Comparison of ENCODE assay signal across 20 cellular contexts in the genomic region with DNA sequence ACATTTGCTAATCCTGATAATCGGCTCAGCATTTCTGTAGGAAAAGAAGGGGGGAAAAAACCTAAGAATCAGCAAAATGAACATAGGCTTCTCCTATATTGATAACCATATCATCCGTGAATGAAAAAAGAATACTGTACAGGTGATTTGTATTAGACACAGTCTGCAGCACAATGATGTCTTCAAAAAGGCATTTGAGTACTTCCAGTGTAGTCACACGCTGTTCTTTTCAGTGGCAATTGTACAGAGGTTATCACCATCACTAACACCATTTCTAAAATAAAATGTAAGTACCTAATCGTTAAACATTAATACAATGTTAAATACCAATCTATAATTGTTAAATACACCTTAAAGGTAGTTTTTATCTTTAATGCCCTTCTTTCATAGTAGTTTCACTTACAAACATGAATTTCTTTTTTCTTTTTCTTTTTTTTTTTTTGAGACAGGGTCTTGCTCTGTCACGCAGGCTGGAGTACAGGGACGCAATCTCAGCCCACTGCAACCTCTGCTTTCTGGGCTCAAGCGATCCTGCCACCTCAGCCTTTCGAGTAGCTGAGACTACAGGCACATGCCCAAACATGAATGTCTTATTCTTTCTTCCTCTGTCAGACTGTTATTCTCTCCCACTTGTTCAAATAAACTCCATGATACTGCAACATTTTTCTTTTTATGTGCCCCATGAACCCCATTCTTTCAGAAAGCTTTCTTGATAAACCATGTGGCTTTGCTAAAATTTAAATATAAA. TPM values are rescaled to one million over a fixed set of nuclear protein-coding genes. Genes with fewer than 3 reads are reported as not detected.
DNase-seq lines count a peak whose midpoint lies in the region; ATAC-seq, FAIRE-seq and TF ChIP-seq lines count a peak whose summit lies in the region.
"Had no signal": no experiment of that assay in that cellular context is flagged by ENCODE, and none has a peak within 500 bp of the region (broad histone marks: within the 10 kb centered on the region; RNA-seq: fewer than 3 reads in every experiment).

No MANE protein-coding gene starts in this region.

- peaks cover 9% of the 10 kb centered on the region for H4K20me1 ChIP-seq in astrocyte (ENCODE audit: insufficient read depth, low read length)

- no peak overlapping the region for H3K23ac ChIP-seq in trophoblast cell (ENCODE audit: low read length)

- H3K27me3 Mint-ChIP-seq in astrocyte (ENCODE audit: low read depth, unreplicated experiment) (no peaks in the 10 kb centered on the region), T-helper 17 cell (no peaks in the 10 kb centered on the region)
- H3K27me3 Mint-ChIP-seq: activated CD4-positive, alpha-beta T cell treated with anti-CD3 and anti-CD28 coated beads for 36 hours; activated CD8-positive, alpha-beta memory T cell treated with anti-CD3 and anti-CD28 coated beads, Interleukin-2, amount 10 ng/mL, durations not matched to agents 7 days and 5 days; activated T-helper 17 cell treated with anti-CD3 and anti-CD28 coated beads, Interleukin-2, amount 50 U/mL, for 72 hours; stimulated activated naive CD8-positive, alpha-beta T cell treated with anti-CD3 and anti-CD28 coated beads, Interleukin-15, Interleukin-2, amounts not matched to agents 100 ng/mL and 50 ng/mL, for 24 hours had no signal

- H3K36me3 ChIP-seq in HEK293 (ENCODE audit: control insufficient read depth in 2 of 2, insufficient read depth in 1 of 2, low read length in 2 of 2) (peaks cover 10 to 33% of the 10 kb centered on the region in 2 experiments), astrocyte (ENCODE audit: insufficient read depth, low read length) (peaks cover 25% of the 10 kb centered on the region), heart left ventricle (peaks cover 0 to 41% (median 34%) of the 10 kb centered on the region in 9 donors), trophoblast cell (ENCODE audit: control insufficient read depth in 1 of 2, insufficient read depth in 2 of 2, low read length in 2 of 2) (peaks cover 2 to 6% of the 10 kb centered on the region in 2 experiments)

- intact Hi-C loops in heart left ventricle (cut with DNase I), result no loop called here

- no peak overlapping the region for H3K27ac ChIP-seq in HEK293 (ENCODE audit: extremely low read depth, low read depth, low read length)
- H3K27ac ChIP-seq in astrocyte (ENCODE audit: low read depth, low read length), result no peak overlapping the region
- peak overlapping the region in 7 of 12 donors; percentile 1 to 40 (median 22) for H3K27ac ChIP-seq in heart left ventricle
- H3K27ac ChIP-seq in trophoblast cell (ENCODE audit: low read depth, low read length), result no peak overlapping the region
- H3K27ac ChIP-seq: right lobe of liver had no signal

- H3K9me3 Mint-ChIP-seq in astrocyte (ENCODE audit: unreplicated experiment), result no peaks in the 10 kb centered on the region
- H3K9me3 Mint-ChIP-seq: activated T-helper 17 cell treated with anti-CD3 and anti-CD28 coated beads, Interleukin-2, amount 50 U/mL, for 72 hours; stimulated activated naive CD8-positive, alpha-beta T cell treated with anti-CD3 and anti-CD28 coated beads, Interleukin-15, Interleukin-2, amounts not matched to agents 100 ng/mL and 50 ng/mL, for 24 hours had no signal

- H3K4ac ChIP-seq in trophoblast cell (ENCODE audit: low read depth, low read length), result no peak overlapping the region

- H2AFZ ChIP-seq in astrocyte (ENCODE audit: low read depth, low read length) (no peak overlapping the region), trophoblast cell (ENCODE audit: insufficient read depth, low read length, poor library complexity) (no peak overlapping the region)

- peaks cover 4% of the 10 kb centered on the region for H3K36me3 Mint-ChIP-seq in astrocyte (ENCODE audit: low read depth, unreplicated experiment)
- peaks cover 6% of the 10 kb centered on the region for H3K36me3 Mint-ChIP-seq in T-helper 17 cell (ENCODE audit: low read depth)

- FAIRE-seq in astrocyte (lab: Jason Lieb, UNC), result no peak
- FAIRE-seq: HTR-8/SVneo had no signal

- no peak for TF ChIP-seq POLR2A in heart left ventricle (IDR thresholded peaks at IDR 0.05)

- CTCF ChIA-PET in HEK293 (lab: Yijun Ruan, JAX), result no interaction called here

- no peak overlapping the region for H2BK12ac ChIP-seq in trophoblast cell (ENCODE audit: low read length)

- H3K9ac ChIP-seq in astrocyte (ENCODE audit: low read length), result no peak overlapping the region
- H3K9ac ChIP-seq in trophoblast cell (ENCODE audit: low read length), result no peak overlapping the region
- H3K9ac ChIP-seq: SK-N-SH had no signal

- H3K4me2 ChIP-seq in astrocyte (ENCODE audit: low read length) (no peak overlapping the region), trophoblast cell (ENCODE audit: low read length) (no peak overlapping the region)
- H3K4me2 ChIP-seq: SK-N-SH had no signal

- H3K4me1 Mint-ChIP-seq in astrocyte (ENCODE audit: low read depth, unreplicated experiment) (peaks cover 38% of the 10 kb centered on the region), T-helper 17 cell (peaks cover 11% of the 10 kb centered on the region)

- no peak overlapping the region for H4K8ac ChIP-seq in trophoblast cell (ENCODE audit: low read depth, low read length)

- 53 to 67% (median 63%) methylated on average over 8 of the region's 8 CpGs for WGBS in heart left ventricle, 4 donors
- WGBS in trophoblast cell (ENCODE audit: extremely low coverage, insufficient coverage, insufficient read length), result no CpG with 5 or more reads among the region's 8 CpGs

- DNase-seq in astrocyte (ENCODE audit: low read depth) (peak; percentile 54), heart left ventricle (no peak), trophoblast cell (no peak), T-helper 17 cell (no peak)
- DNase-seq: activated CD4-positive, alpha-beta T cell treated with anti-CD3 and anti-CD28 coated beads for 36 hours; activated CD8-positive, alpha-beta memory T cell treated with anti-CD3 and anti-CD28 coated beads, Interleukin-2, amount 10 ng/mL, durations not matched to agents 7 days and 5 days; cerebellar nuclear complex; foreskin fibroblast; NCI-H1417; NCI-H2171 treated with DMSO at 0.1 percent for 48 hours; NCI-H748 treated with DMSO at 0.1 percent for 48 hours; PC-3; right lobe of liver; SK-N-SH had no signal

- H2BK120ac ChIP-seq in trophoblast cell (ENCODE audit: insufficient read depth, low read length, poor library complexity), result no peak overlapping the region

- ATAC-seq in heart left ventricle (peak; percentile 66 to 92 (median 82)), T-helper 17 cell (no peak), GM19035 (IDR thresholded peaks at IDR 0.05; ENCODE audit: unreplicated experiment) (no peak), GM21786 (IDR thresholded peaks at IDR 0.05; ENCODE audit: unreplicated experiment) (no peak)
- ATAC-seq: activated CD4-positive, alpha-beta T cell treated with anti-CD3 and anti-CD28 coated beads for 36 hours; activated CD8-positive, alpha-beta memory T cell treated with anti-CD3 and anti-CD28 coated beads, Interleukin-2, amount 10 ng/mL, durations not matched to agents 7 days and 5 days; activated T-helper 17 cell treated with anti-CD3 and anti-CD28 coated beads, Interleukin-2, amount 50 U/mL, for 72 hours; PC-3; right lobe of liver had no signal

- no peak overlapping the region for H2AK5ac ChIP-seq in trophoblast cell (ENCODE audit: low read length)

- no peak for TF ChIP-seq CTCF in HEK293 (tag by site-specific recombination; IDR thresholded peaks at IDR 0.05)
- no peak for TF ChIP-seq CTCF in astrocyte (IDR thresholded peaks at IDR 0.05; ENCODE audit: insufficient read depth, low read depth, low read length)
- no peak for TF ChIP-seq CTCF in heart left ventricle (IDR thresholded peaks at IDR 0.05)

- H3K79me1 ChIP-seq in trophoblast cell (ENCODE audit: low read length), result no peaks in the 10 kb centered on the region

- no peaks in the 10 kb centered on the region for H3K27me3 ChIP-seq in astrocyte (ENCODE audit: insufficient read depth, low read length)
- H3K27me3 ChIP-seq in heart left ventricle, result no peaks in the 10 kb centered on the region
- H3K27me3 ChIP-seq in trophoblast cell (ENCODE audit: insufficient read depth, low read length), result no peaks in the 10 kb centered on the region
- H3K27me3 ChIP-seq: right lobe of liver had no signal

- no peak overlapping the region for H4K12ac ChIP-seq in trophoblast cell (ENCODE audit: low read depth, low read length)

- H3K4me3 ChIP-seq in HEK293 (ENCODE audit: low read depth, low read length) (no peak overlapping the region), astrocyte (ENCODE audit: insufficient read depth, low read depth, low read length) (no peak overlapping the region), heart left ventricle (peak overlapping the region in 1 of 12 donors; percentile 10), trophoblast cell (ENCODE audit: low read depth, low read length) (no peak overlapping the region)
- H3K4me3 ChIP-seq: right lobe of liver had no signal

- peaks cover 64% of the 10 kb centered on the region for H3K79me2 ChIP-seq in astrocyte (ENCODE audit: insufficient read depth, low read length)
- peaks cover 2% of the 10 kb centered on the region for H3K79me2 ChIP-seq in trophoblast cell (ENCODE audit: control insufficient read depth, insufficient read depth, low read length, poor library complexity)

- peak overlapping the region; percentile 64 for H3K4me3 Mint-ChIP-seq in astrocyte (ENCODE audit: unreplicated experiment)
- H3K4me3 Mint-ChIP-seq in T-helper 17 cell, result no peak overlapping the region
- H3K4me3 Mint-ChIP-seq: activated CD4-positive, alpha-beta T cell treated with anti-CD3 and anti-CD28 coated beads for 36 hours; activated CD8-positive, alpha-beta memory T cell treated with anti-CD3 and anti-CD28 coated beads, Interleukin-2, amount 10 ng/mL, durations not matched to agents 7 days and 5 days; activated T-helper 17 cell treated with anti-CD3 and anti-CD28 coated beads, Interleukin-2, amount 50 U/mL, for 72 hours; stimulated activated naive CD8-positive, alpha-beta T cell treated with anti-CD3 and anti-CD28 coated beads, Interleukin-15, Interleukin-2, amounts not matched to agents 100 ng/mL and 50 ng/mL, for 24 hours had no signal

- H3K27ac Mint-ChIP-seq in astrocyte (ENCODE audit: unreplicated experiment), result peak overlapping the region; percentile 99
- H3K27ac Mint-ChIP-seq in T-helper 17 cell, result no peak overlapping the region
- H3K27ac Mint-ChIP-seq: activated CD4-positive, alpha-beta T cell treated with anti-CD3 and anti-CD28 coated beads for 36 hours; activated CD8-positive, alpha-beta memory T cell treated with anti-CD3 and anti-CD28 coated beads, Interleukin-2, amount 10 ng/mL, durations not matched to agents 7 days and 5 days; activated T-helper 17 cell treated with anti-CD3 and anti-CD28 coated beads, Interleukin-2, amount 50 U/mL, for 72 hours; stimulated activated naive CD8-positive, alpha-beta T cell treated with anti-CD3 and anti-CD28 coated beads, Interleukin-15, Interleukin-2, amounts not matched to agents 100 ng/mL and 50 ng/mL, for 24 hours had no signal

- POLR2A ChIA-PET in HEK293 (lab: Yijun Ruan, JAX), result no interaction called here

- H3K9me3 ChIP-seq in HEK293 (ENCODE audit: control insufficient read depth, insufficient read depth, low read depth, low read length) (no peaks in the 10 kb centered on the region), astrocyte (ENCODE audit: insufficient read depth, low read depth, low read length) (no peaks in the 10 kb centered on the region), heart left ventricle (no peaks in the 10 kb centered on the region), trophoblast cell (ENCODE audit: insufficient read depth, low read depth, low read length) (no peaks in the 10 kb centered on the region), T-helper 17 cell (ENCODE audit: control insufficient read depth, low read length, poor library complexity, severe bottlenecking) (no peaks in the 10 kb centered on the region)
- H3K9me3 ChIP-seq: right lobe of liver, SK-N-SH had no signal

- H3K18ac ChIP-seq in trophoblast cell (ENCODE audit: low read length), result no peak overlapping the region

- no peak overlapping the region for H3K14ac ChIP-seq in trophoblast cell (ENCODE audit: low read length)

- peak overlapping the region; percentile 76 for H2BK5ac ChIP-seq in trophoblast cell (ENCODE audit: low read depth, low read length, poor library complexity)

- H4K91ac ChIP-seq in trophoblast cell (ENCODE audit: low read depth, low read length), result no peak overlapping the region

- no peaks in the 10 kb centered on the region for H3K4me1 ChIP-seq in HEK293 (ENCODE audit: control insufficient read depth, insufficient read depth, low read length)
- H3K4me1 ChIP-seq in astrocyte (ENCODE audit: insufficient read depth, low read length), result peaks cover 14% of the 10 kb centered on the region
- H3K4me1 ChIP-seq in heart left ventricle, result peaks cover 0 to 38% (median 16%) of the 10 kb centered on the region in 12 donors
- H3K4me1 ChIP-seq in trophoblast cell (ENCODE audit: control insufficient read depth in 1 of 2, insufficient read depth in 2 of 2, low read length in 2 of 2), result peaks cover 0 to 4% of the 10 kb centered on the region in 2 experiments

RNA-seq across cellular contexts. Expression of a gene that starts 18.4 kb away (rescaled TPM):
- total RNA-seq in astrocyte, result 76.6 and 80.9 TPM in 2 replicates
- 10 to 100 TPM; 28.5 to 90.9 (median 44.9) TPM for total RNA-seq in heart left ventricle
- 10 to 100 TPM; 14.4 to 21.4 TPM for polyA plus RNA-seq in heart left ventricle
- polyA plus RNA-seq in trophoblast cell (2013), result 31.7 and 33.9 TPM in 2 replicates
- 10 to 100 TPM; 56.1 to 66.9 TPM for total RNA-seq in T-helper 17 cell

Comparison
In these comparisons a context has a peak if more than half of its experiments do, and no peak if none do; other contexts are left out.
1. H3K27ac ChIP-seq: peak in heart left ventricle (7 of 12); none in HEK293 (single experiment), astrocyte (single experiment) and trophoblast cell (single experiment).
2. ATAC-seq: peak in heart left ventricle (4 of 4); none in T-helper 17 cell (single experiment), GM19035 (single experiment) and GM21786 (single experiment).